ENCODE assay signal across 13 cellular contexts in genomic region chr7:100965051-100965722, GRCh38. TPM values are rescaled to one million over a fixed set of nuclear protein-coding genes. Genes with fewer than 3 reads are reported as not detected.
DNase-seq lines count a peak whose midpoint lies in the region; ATAC-seq, FAIRE-seq and TF ChIP-seq lines count a peak whose summit lies in the region.
"Had no signal": no experiment of that assay in that cellular context is flagged by ENCODE, and none has a peak within 500 bp of the region (broad histone marks: within the 10 kb centered on the region; RNA-seq: fewer than 3 reads in every experiment).

No MANE protein-coding gene starts in this region.

- TF ChIP-seq EP300 in H1 (IDR thresholded peaks at IDR 0.05; ENCODE audit: borderline replicate concordance in 1 of 2, low read depth in 2 of 2, low read length in 2 of 2): no peak

- peaks cover 9% of the 10 kb centered on the region; the same call in 1 of the 2 replicates for H3K23me2 ChIP-seq in H1 (ENCODE audit: low read depth, low read length)

- H3K27me3 ChIP-seq in CD4-positive, alpha-beta memory T cell (ENCODE audit: insufficient read depth, low read length): peaks cover 38% of the 10 kb centered on the region
- H3K27me3 ChIP-seq in IMR-90 (ENCODE audit: control insufficient read depth, insufficient read depth, low read length): peaks cover 61% of the 10 kb centered on the region
- peaks cover 3 to 18% (median 14%) of the 10 kb centered on the region in 4 experiments for H3K27me3 ChIP-seq in H1 (replicated peaks in 1 of 4; ENCODE audit: control insufficient read depth in 3 of 4, extremely low read depth in 1 of 4, insufficient read depth in 3 of 4, low read length in 3 of 4)
- H3K27me3 ChIP-seq in left lung: peaks cover 41 to 88% of the 10 kb centered on the region in 2 donors

- no peaks in the 10 kb centered on the region for H3K9me3 ChIP-seq in CD4-positive, alpha-beta memory T cell (ENCODE audit: control insufficient read depth in 1 of 2, low read length in 2 of 2)
- no peaks in the 10 kb centered on the region; the same call in 1 of the 2 replicates for H3K9me3 ChIP-seq in IMR-90 (ENCODE audit: control insufficient read depth, insufficient read depth, low read length)
- H3K9me3 ChIP-seq in H1 (ENCODE audit: insufficient read depth in 2 of 2, low read depth in 1 of 2, low read length in 1 of 2): no peaks in the 10 kb centered on the region
- no peaks in the 10 kb centered on the region for H3K9me3 ChIP-seq in left lung

- dilution Hi-C loops in IMR-90 (cut with HindIII; ENCODE audit: low sequenced_read_pairs, unreplicated experiment): no loop called here

- DNase-seq in CD4-positive, alpha-beta memory T cell: no peak
- DNase-seq in IMR-90 (no peak), H1 (ENCODE audit: low read depth in 1 of 2, low spot score in 2 of 2) (peak in 1 of 2 experiments; percentile 75), cortex of kidney (lab: John Stamatoyannopoulos, UW) (no peak), NCI-H2227 treated with DMSO at 0.1 percent for 48 hours (lab: John Stamatoyannopoulos, UW) (no peak), left lung (no peak), left lobe of liver (ENCODE audit: low spot score) (no peak)
- no peak for DNase-seq in natural killer cell treated with Interleukin-12 subunit alpha and Interleukin-12 subunit beta and Interleukin-15 and Interleukin-18, amount 100 ng/mL, for 72 hours (ENCODE audit: low spot score)
- DNase-seq: mesenchymal stem cell, NCI-H345, SIG-M5, substantia nigra had no signal

- H3K79me1 ChIP-seq in IMR-90 (ENCODE audit: low read depth in 1 of 2, low read length in 2 of 2): no peaks in the 10 kb centered on the region
- no peaks in the 10 kb centered on the region for H3K79me1 ChIP-seq in H1 (ENCODE audit: low read depth, low read length)

- H3K14ac ChIP-seq in IMR-90 (replicated peaks; ENCODE audit: low read depth, low read length): no peak overlapping the region
- H3K14ac ChIP-seq in H1 (ENCODE audit: insufficient read length): no peak overlapping the region

- H3K36me3 Mint-ChIP-seq in CD4-positive, alpha-beta memory T cell: no peaks in the 10 kb centered on the region
- H3K36me3 Mint-ChIP-seq in natural killer cell treated with Interleukin-12 subunit alpha and Interleukin-12 subunit beta and Interleukin-15 and Interleukin-18, amount 100 ng/mL, for 72 hours: no peaks in the 10 kb centered on the region

- 18% methylated on average over 18 of the region's 25 CpGs; no CpG with 5 or more reads in 1 of the 2 experiments for WGBS in IMR-90 (ENCODE audit: extremely low coverage in 2 of 2, insufficient read length in 1 of 2), 2 experiments
- WGBS in H1 (ENCODE audit: extremely low coverage in 1 of 2, insufficient coverage in 1 of 2, insufficient read length in 1 of 2, insufficient replicate concordance in 2 of 2, low coverage in 1 of 2, low lambda C conversion rate in 2 of 2, missing lambda C conversion rate in 1 of 2), 2 experiments: 21% methylated on average over 25 of the region's 25 CpGs; no CpG with 5 or more reads in 1 of the 2 experiments

- no peaks in the 10 kb centered on the region for H3K9me3 Mint-ChIP-seq in CD4-positive, alpha-beta memory T cell
- H3K9me3 Mint-ChIP-seq in natural killer cell treated with Interleukin-12 subunit alpha and Interleukin-12 subunit beta and Interleukin-15 and Interleukin-18, amount 100 ng/mL, for 72 hours: no peaks in the 10 kb centered on the region

- H2AFZ ChIP-seq in IMR-90 (replicated peaks; ENCODE audit: low read length, poor library complexity) (peak overlapping the region; percentile 79), H1 (ENCODE audit: low read length) (peak overlapping the region; percentile 64; the same call in 1 of the 2 replicates)

- FAIRE-seq in H1 (lab: Jason Lieb, UNC): no peak

- ATAC-seq in IMR-90 (ENCODE audit: low read depth) (no peak), left lung (no peak), left lobe of liver (no peak)
- ATAC-seq in natural killer cell treated with Interleukin-12 subunit alpha and Interleukin-12 subunit beta and Interleukin-15 and Interleukin-18, amount 100 ng/mL, for 72 hours: no peak

- H3K9me1 ChIP-seq in IMR-90 (ENCODE audit: insufficient read depth, low read length): no peaks in the 10 kb centered on the region

- TF ChIP-seq POLR2A in IMR-90 (IDR thresholded peaks at IDR 0.05; ENCODE audit: low read depth, low read length): no peak
- no peak for TF ChIP-seq POLR2A in H1 (IDR thresholded peaks at IDR 0.05; ENCODE audit: control extremely low read depth in 1 of 2, low read depth in 2 of 2, low read length in 2 of 2)

- no peaks in the 10 kb centered on the region; the same call in 1 of the 2 replicates for H4K20me1 ChIP-seq in IMR-90 (ENCODE audit: insufficient read depth, low read length)
- peaks cover 2 to 7% of the 10 kb centered on the region in 2 experiments for H4K20me1 ChIP-seq in H1 (replicated peaks in 1 of 2; ENCODE audit: control insufficient read depth in 1 of 2, insufficient read depth in 2 of 2, low read length in 2 of 2)

- POLR2A ChIA-PET in CD4-positive, alpha-beta memory T cell (lab: Charles Lee; ENCODE audit: partially characterized antibody): no interaction called here
- POLR2A ChIA-PET in IMR-90 (lab: Charles Lee; ENCODE audit: unreplicated experiment) (no interaction called here), H1 (lab: Charles Lee; ENCODE audit: partially characterized antibody) (interaction anchor here (0.6 to 2.6 kb wide), 5 partner anchors 12 to 135 kb away, joined by 3 to 15 read pairs (median 3); partner anchors contain the start of gene UFSP1)

- H2AK5ac ChIP-seq in IMR-90 (ENCODE audit: low read depth, low read length) (no peak overlapping the region), H1 (ENCODE audit: low read depth, low read length) (no peak overlapping the region)

- TF ChIP-seq RAD21 in IMR-90 (IDR thresholded peaks at IDR 0.05; ENCODE audit: low read length): no peak
- peak in 1 of 2 experiments; percentile 27; a peak in 2 of 4 replicates for TF ChIP-seq RAD21 in H1 (IDR thresholded peaks at IDR 0.05 in 1 of 2, conservative IDR thresholded peaks at IDR 0.05 in 1 of 2; ENCODE audit: low read depth in 2 of 2, low read length in 2 of 2)

- H3K79me2 ChIP-seq in H1 (ENCODE audit: control insufficient read depth in 1 of 2, insufficient read depth in 2 of 2, low read length in 2 of 2): no peaks in the 10 kb centered on the region

- no peak overlapping the region for H4K8ac ChIP-seq in IMR-90 (ENCODE audit: low read depth in 2 of 2, low read length in 2 of 2)
- peak overlapping the region; percentile 76; the same call in 1 of the 2 replicates for H4K8ac ChIP-seq in H1 (ENCODE audit: extremely low read depth, insufficient read depth, low read length)

- CTCF ChIA-PET in CD4-positive, alpha-beta memory T cell (lab: Charles Lee; ENCODE audit: partially characterized antibody): interaction anchor here (1.3 kb wide), 1 partner anchor 10 kb away, joined by 4 read pairs; no protein-coding TSS in a partner anchor
- CTCF ChIA-PET in IMR-90 (lab: Yijun Ruan, JAX) (no interaction called here), H1 (lab: Charles Lee; ENCODE audit: partially characterized antibody) (interaction anchor here (0.6 to 1.7 kb wide), 15 partner anchors 10 to 130 kb away, joined by 3 to 11 read pairs (median 4); partner anchors contain the start of genes MUC17 and MUC3A)

- H3K18ac ChIP-seq in IMR-90 (ENCODE audit: low read depth, low read length) (no peak overlapping the region), H1 (ENCODE audit: extremely low read depth, low read length) (peak overlapping the region; percentile 79)

- H3K9ac ChIP-seq in IMR-90 (ENCODE audit: low read depth, low read length): no peak overlapping the region
- H3K9ac ChIP-seq in H1 (replicated peaks in 1 of 4; ENCODE audit: extremely low read depth in 1 of 4, low read depth in 3 of 4, low read length in 3 of 4): peak overlapping the region in 1 of 4 experiments; percentile 20; a peak in 1 of 7 replicates

- H4K5ac ChIP-seq in IMR-90 (ENCODE audit: low read depth, low read length) (no peak overlapping the region), H1 (ENCODE audit: insufficient read length, low read depth, low read length) (no peak overlapping the region)

- H3K4me3 ChIP-seq in CD4-positive, alpha-beta memory T cell (ENCODE audit: low read length in 2 of 2): peak overlapping the region in 1 of 2 donors; percentile 47
- no peak overlapping the region for H3K4me3 ChIP-seq in IMR-90 (ENCODE audit: insufficient read depth, low read depth, low read length)
- H3K4me3 ChIP-seq in H1 (ENCODE audit: extremely low read depth in 1 of 4, insufficient read depth in 2 of 4, low read depth in 3 of 4, low read length in 4 of 4): peak overlapping the region; percentile 36 to 79 (median 60)
- peak overlapping the region in 1 of 2 donors; percentile 35 for H3K4me3 ChIP-seq in left lung

- H3K27ac ChIP-seq in CD4-positive, alpha-beta memory T cell (ENCODE audit: low read depth, low read length): no peak overlapping the region
- H3K27ac ChIP-seq in IMR-90 (ENCODE audit: insufficient read depth, low read length) (no peak overlapping the region), H1 (ENCODE audit: low read depth, low read length) (no peak overlapping the region), left lung (no peak overlapping the region)

- H2BK120ac ChIP-seq in IMR-90 (ENCODE audit: low read depth, low read length) (no peak overlapping the region), H1 (replicated peaks; ENCODE audit: low read depth, low read length) (peak overlapping the region; percentile 48)

- H2BK5ac ChIP-seq in IMR-90 (ENCODE audit: low read depth, low read length, poor library complexity, severe bottlenecking) (no peak overlapping the region), H1 (ENCODE audit: low read depth, low read length) (peak overlapping the region; percentile 91; the same call in 1 of the 2 replicates)

- H3K36me3 ChIP-seq in CD4-positive, alpha-beta memory T cell (ENCODE audit: insufficient read depth, low read length): no peaks in the 10 kb centered on the region
- H3K36me3 ChIP-seq in IMR-90 (ENCODE audit: control insufficient read depth, insufficient read depth, low read length) (no peaks in the 10 kb centered on the region), H1 (ENCODE audit: control insufficient read depth in 2 of 4, insufficient read depth in 4 of 4, low read length in 3 of 4) (no peaks in the 10 kb centered on the region), left lung (no peaks in the 10 kb centered on the region)

- H4K91ac ChIP-seq in IMR-90 (ENCODE audit: insufficient read depth, low read depth, low read length) (no peak overlapping the region), H1 (replicated peaks; ENCODE audit: insufficient read length, low read length) (peak overlapping the region; percentile 50)

- H3K27ac Mint-ChIP-seq in CD4-positive, alpha-beta memory T cell: no peak overlapping the region
- no peak overlapping the region for H3K27ac Mint-ChIP-seq in natural killer cell treated with Interleukin-12 subunit alpha and Interleukin-12 subunit beta and Interleukin-15 and Interleukin-18, amount 100 ng/mL, for 72 hours
- H3K27ac Mint-ChIP-seq: activated CD8-positive, alpha-beta T cell treated with anti-CD3 and anti-CD28 coated beads, Interleukin-2, amount 10 ng/mL, durations not matched to agents 7 days and 5 days had no signal

- H3K4me1 Mint-ChIP-seq in CD4-positive, alpha-beta memory T cell: peaks cover 12 to 36% (median 19%) of the 10 kb centered on the region in 4 donors
- H3K4me1 Mint-ChIP-seq in natural killer cell treated with Interleukin-12 subunit alpha and Interleukin-12 subunit beta and Interleukin-15 and Interleukin-18, amount 100 ng/mL, for 72 hours (ENCODE audit: low read depth in 2 of 2): peaks cover 14 to 16% of the 10 kb centered on the region in 2 donors

- H3K4ac ChIP-seq in IMR-90 (ENCODE audit: low read depth, low read length): no peak overlapping the region
- H3K4ac ChIP-seq in H1 (replicated peaks; ENCODE audit: insufficient read length, low read depth, low read length): peak overlapping the region; percentile 51

- H3K4me3 Mint-ChIP-seq in CD4-positive, alpha-beta memory T cell: peak overlapping the region in 7 of 8 donors; percentile 80 to 89 (median 85)
- peak overlapping the region; percentile 86 for H3K4me3 Mint-ChIP-seq in natural killer cell treated with Interleukin-12 subunit alpha and Interleukin-12 subunit beta and Interleukin-15 and Interleukin-18, amount 100 ng/mL, for 72 hours

- H3K27me3 Mint-ChIP-seq in CD4-positive, alpha-beta memory T cell: peaks cover 39 to 53% of the 10 kb centered on the region in 2 donors
- H3K27me3 Mint-ChIP-seq in natural killer cell treated with Interleukin-12 subunit alpha and Interleukin-12 subunit beta and Interleukin-15 and Interleukin-18, amount 100 ng/mL, for 72 hours: peaks cover 32 to 37% of the 10 kb centered on the region in 2 donors

- TF ChIP-seq CTCF in IMR-90 (conservative IDR thresholded peaks at IDR 0.05; ENCODE audit: low read depth, low read length): no peak
- TF ChIP-seq CTCF in H1 (IDR thresholded peaks at IDR 0.05; ENCODE audit: control extremely low read depth in 1 of 3, insufficient read depth in 1 of 3, low read depth in 1 of 3, low read length in 3 of 3): no peak
- no peak for TF ChIP-seq CTCF in left lung (IDR thresholded peaks at IDR 0.05)

- peaks cover 21% of the 10 kb centered on the region for H3K4me1 ChIP-seq in CD4-positive, alpha-beta memory T cell (ENCODE audit: insufficient read depth, low read length)
- H3K4me1 ChIP-seq in IMR-90 (ENCODE audit: control insufficient read depth, insufficient read depth, low read length): no peaks in the 10 kb centered on the region
- H3K4me1 ChIP-seq in H1 (replicated peaks in 1 of 4; ENCODE audit: control insufficient read depth in 3 of 4, insufficient read depth in 4 of 4, low read length in 3 of 4): peaks cover 4 to 32% (median 26%) of the 10 kb centered on the region in 4 experiments
- H3K4me1 ChIP-seq in left lung: peaks cover 7 to 19% of the 10 kb centered on the region in 2 donors

- in situ Hi-C loops in IMR-90 (cut with MboI; ENCODE audit: low sequenced_read_pairs): loop anchor here (5.0 to 25.0 kb wide), 2 partner anchors 97 to 497 kb away; no protein-coding TSS in a partner anchor

- no peak overlapping the region for H2BK12ac ChIP-seq in H1 (ENCODE audit: low read depth, low read length)

- no peak overlapping the region for H3K56ac ChIP-seq in IMR-90 (ENCODE audit: extremely low read depth, insufficient read depth, low read length)
- peak overlapping the region; percentile 43 for H3K56ac ChIP-seq in H1 (replicated peaks; ENCODE audit: insufficient read length, low read depth, low read length)

- no TSS peak for BruUV-seq in IMR-90 (replicated peaks; lab: Mats Ljungman, UMichigan)

- H3K4me2 ChIP-seq in IMR-90 (ENCODE audit: low read depth, low read length) (no peak overlapping the region; the same call in 1 of the 2 replicates), H1 (ENCODE audit: insufficient read depth in 1 of 2, low read depth in 2 of 2, low read length in 2 of 2) (peak overlapping the region; percentile 65 to 88)

- H2BK20ac ChIP-seq in IMR-90 (ENCODE audit: low read depth, low read length) (no peak overlapping the region), H1 (ENCODE audit: low read length) (no peak overlapping the region)

- no peak overlapping the region for H2AK9ac ChIP-seq in IMR-90 (replicated peaks; ENCODE audit: low read depth, low read length, poor library complexity)

- H3K23ac ChIP-seq in IMR-90 (ENCODE audit: low read depth, low read length) (no peak overlapping the region), H1 (ENCODE audit: insufficient read length) (no peak overlapping the region)

- H2BK15ac ChIP-seq in IMR-90 (ENCODE audit: low read depth, low read length) (no peak overlapping the region), H1 (ENCODE audit: low read length) (peak overlapping the region; percentile 81; the same call in 1 of the 2 replicates)

- intact Hi-C loops in CD4-positive, alpha-beta memory T cell (cut with micrococcal nuclease): loop anchor here (5.0 kb wide), 1 partner anchor 112 kb away; no protein-coding TSS in a partner anchor
- intact Hi-C loops in IMR-90 (cut with micrococcal nuclease): no loop called here
- intact Hi-C loops in left lung (cut with DNase I): no loop called here

RNA-seq across cellular contexts. Expression of gene MUC12, which starts 4.2 kb away (rescaled TPM):
- total RNA-seq in CD4-positive, alpha-beta memory T cell: not detected
- polyA plus RNA-seq in CD4-positive, alpha-beta memory T cell: under 1 TPM in 1 of 2 donors, not detected in 1; 0.45 TPM
- total RNA-seq in IMR-90 (2012; rRNA removed) (not detected in 2 replicates), left lung (1 to 10 TPM in 1 of 2 donors, under 1 TPM in 1; 0.44 to 1.7 TPM), left lobe of liver (0.05 TPM)
- polyA plus RNA-seq in IMR-90 (2012; rRNA removed) (4.0 and 4.1 TPM in 2 replicates), H1 (2011; rRNA removed) (13.5 and 16.2 TPM in 2 replicates)
- 0.86 and 3.5 TPM in 2 replicates for polyA plus RNA-seq in IMR-90 (2012; cell fraction: cytosol; rRNA removed)
- polyA plus RNA-seq in IMR-90 (2012; cell fraction: nucleus; rRNA removed; ENCODE audit: low replicate concordance): 5.4 and 5.6 TPM in 2 replicates
- total RNA-seq in H1 (2021; fragmentation: NEBNext Ultra II Directional; extraction: Animal tissue kit (Norgen Biotek cat#: 25700)): 7.0 and 7.7 TPM in 2 replicates
- polyA plus RNA-seq in H1 (2011; cell fraction: cytosol; rRNA removed): 8.4 TPM
- 8.0 TPM for polyA plus RNA-seq in H1 (2011; cell fraction: nucleus; rRNA removed)
- 8.9 to 12.8 TPM (median 11.4 TPM) in 4 replicates for polyA plus RNA-seq in H1 (2012, experiment 1 of 2)
- polyA plus RNA-seq in H1 (2012, experiment 2 of 2): 20.3 TPM
- polyA plus RNA-seq in H1 (2013, experiment 1 of 2): 11.1 TPM
- 10.6 TPM for polyA plus RNA-seq in H1 (2013, experiment 2 of 2)
- 1.1 and 1.3 TPM in 2 replicates for polyA minus RNA-seq in H1 (2011; rRNA and poly(A)+ RNA removed)
- polyA minus RNA-seq in H1 (2011; cell fraction: cytosol; rRNA and poly(A)+ RNA removed): 2.6 TPM
- polyA minus RNA-seq in H1 (2011; cell fraction: nucleus; rRNA and poly(A)+ RNA removed): 2.5 TPM
- total RNA-seq in natural killer cell treated with Interleukin-12 subunit alpha and Interleukin-12 subunit beta and Interleukin-15 and Interleukin-18, amount 100 ng/mL, for 72 hours: not detected
- total RNA-seq: activated CD8-positive, alpha-beta T cell treated with anti-CD3 and anti-CD28 coated beads, Interleukin-2, amount 10 ng/mL, durations not matched to agents 7 days and 5 days had no signal

RNA-seq across cellular contexts. Expression of gene MUC3A, which starts 15.9 kb away (rescaled TPM):
- not detected for total RNA-seq in CD4-positive, alpha-beta memory T cell
- not detected for polyA plus RNA-seq in CD4-positive, alpha-beta memory T cell
- not detected in 2 replicates for total RNA-seq in IMR-90 (2012; rRNA removed)
- 0.05 TPM in 1 of 2 replicates, not detected in the other for polyA plus RNA-seq in IMR-90 (2012; rRNA removed)
- polyA plus RNA-seq in IMR-90 (2012; cell fraction: cytosol; rRNA removed): not detected in 2 replicates
- polyA plus RNA-seq in IMR-90 (2012; cell fraction: nucleus; rRNA removed; ENCODE audit: low replicate concordance): 0.03 TPM in 1 of 2 replicates, not detected in the other
- 43.9 and 44.6 TPM in 2 replicates for total RNA-seq in H1 (2021; fragmentation: NEBNext Ultra II Directional; extraction: Animal tissue kit (Norgen Biotek cat#: 25700))
- polyA plus RNA-seq in H1 (2011; rRNA removed): 15.4 and 27.2 TPM in 2 replicates
- polyA plus RNA-seq in H1 (2011; cell fraction: cytosol; rRNA removed): 7.0 TPM
- polyA plus RNA-seq in H1 (2011; cell fraction: nucleus; rRNA removed): 15.8 TPM
- polyA plus RNA-seq in H1 (2012, experiment 1 of 2): 34.2 to 38.8 TPM (median 37.1 TPM) in 4 replicates
- polyA plus RNA-seq in H1 (2012, experiment 2 of 2): 39.8 TPM
- 64.8 TPM for polyA plus RNA-seq in H1 (2013, experiment 1 of 2)
- polyA plus RNA-seq in H1 (2013, experiment 2 of 2): 68.9 TPM
- 5.2 and 12.2 TPM in 2 replicates for polyA minus RNA-seq in H1 (2011; rRNA and poly(A)+ RNA removed)
- polyA minus RNA-seq in H1 (2011; cell fraction: cytosol; rRNA and poly(A)+ RNA removed): 13.4 TPM
- polyA minus RNA-seq in H1 (2011; cell fraction: nucleus; rRNA and poly(A)+ RNA removed): 7.9 TPM
- not detected for total RNA-seq in natural killer cell treated with Interleukin-12 subunit alpha and Interleukin-12 subunit beta and Interleukin-15 and Interleukin-18, amount 100 ng/mL, for 72 hours
- 1 to 10 TPM; 2.9 to 3.6 TPM for total RNA-seq in left lung
- total RNA-seq in left lobe of liver: 9.4 TPM
- total RNA-seq: activated CD8-positive, alpha-beta T cell treated with anti-CD3 and anti-CD28 coated beads, Interleukin-2, amount 10 ng/mL, durations not matched to agents 7 days and 5 days had no signal

RNA-seq across cellular contexts. Expression of gene MUC17, which starts 54.7 kb away (rescaled TPM):
- total RNA-seq in CD4-positive, alpha-beta memory T cell: not detected
- not detected for polyA plus RNA-seq in CD4-positive, alpha-beta memory T cell
- total RNA-seq in IMR-90 (2012; rRNA removed) (not detected in 2 replicates), left lung (under 1 TPM in 1 of 2 donors, not detected in 1; 0.05 TPM), left lobe of liver (not detected)
- polyA plus RNA-seq in IMR-90 (2012; rRNA removed) (under 0.01 TPM in 1 of 2 replicates, not detected in the other), H1 (2011; rRNA removed) (0.02 TPM in 2 replicates)
- not detected in 2 replicates for polyA plus RNA-seq in IMR-90 (2012; cell fraction: cytosol; rRNA removed)
- under 0.01 TPM in 1 of 2 replicates, not detected in the other for polyA plus RNA-seq in IMR-90 (2012; cell fraction: nucleus; rRNA removed; ENCODE audit: low replicate concordance)
- total RNA-seq in H1 (2021; fragmentation: NEBNext Ultra II Directional; extraction: Animal tissue kit (Norgen Biotek cat#: 25700)): not detected in 2 replicates
- polyA plus RNA-seq in H1 (2011; cell fraction: cytosol; rRNA removed): under 0.01 TPM
- 0.01 TPM for polyA plus RNA-seq in H1 (2011; cell fraction: nucleus; rRNA removed)
- polyA plus RNA-seq in H1 (2012, experiment 1 of 2): not detected in 4 replicates
- polyA plus RNA-seq in H1 (2012, experiment 2 of 2): not detected
- under 0.01 TPM for polyA plus RNA-seq in H1 (2013, experiment 1 of 2)
- polyA plus RNA-seq in H1 (2013, experiment 2 of 2): under 0.01 TPM
- 0.03 and 0.05 TPM in 2 replicates for polyA minus RNA-seq in H1 (2011; rRNA and poly(A)+ RNA removed)
- polyA minus RNA-seq in H1 (2011; cell fraction: cytosol; rRNA and poly(A)+ RNA removed): not detected
- 0.10 TPM for polyA minus RNA-seq in H1 (2011; cell fraction: nucleus; rRNA and poly(A)+ RNA removed)
- total RNA-seq in natural killer cell treated with Interleukin-12 subunit alpha and Interleukin-12 subunit beta and Interleukin-15 and Interleukin-18, amount 100 ng/mL, for 72 hours: not detected
- total RNA-seq: activated CD8-positive, alpha-beta T cell treated with anti-CD3 and anti-CD28 coated beads, Interleukin-2, amount 10 ng/mL, durations not matched to agents 7 days and 5 days had no signal
